Comparison of ENCODE assay signal across 12 cellular contexts in the genomic region with DNA sequence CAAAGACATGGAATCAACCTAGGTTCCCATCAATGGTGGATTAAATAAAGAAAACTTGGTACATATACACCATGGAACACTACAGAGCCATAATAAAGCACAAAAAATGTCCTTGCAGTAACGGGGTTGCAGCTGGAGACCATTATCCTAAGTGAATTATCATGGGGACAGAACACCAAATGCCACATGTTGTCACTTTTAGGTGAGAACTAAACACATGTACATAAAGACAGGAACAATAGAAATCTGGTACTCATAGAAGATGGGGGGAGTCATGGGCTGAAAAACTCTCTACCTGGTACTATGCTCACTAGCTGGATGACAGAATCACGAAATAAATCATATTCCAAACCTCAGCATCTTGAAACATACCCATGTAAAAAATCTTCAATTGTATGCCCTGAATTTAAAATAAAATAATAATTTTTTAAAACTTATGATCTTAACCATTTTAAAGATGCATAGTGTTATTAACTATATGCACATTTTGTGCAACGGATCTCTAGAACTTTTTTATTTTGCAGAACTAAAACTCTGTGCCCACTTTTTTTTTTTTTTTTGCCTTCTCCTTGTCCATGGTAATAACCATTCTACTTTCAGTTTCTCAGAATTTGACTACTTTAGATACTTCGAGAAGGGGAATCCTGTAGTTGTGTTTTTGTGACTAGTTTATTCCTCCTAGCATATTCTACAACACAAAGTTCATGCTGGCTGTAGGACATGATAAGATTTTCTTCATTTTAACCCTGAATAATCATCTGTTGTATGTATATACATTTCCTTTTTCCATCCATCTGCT.
DNase-seq lines count a peak whose midpoint lies in the region; ATAC-seq, FAIRE-seq and TF ChIP-seq lines count a peak whose summit lies in the region.
"Had no signal": no experiment of that assay in that cellular context is flagged by ENCODE, and none has a peak within 500 bp of the region (broad histone marks: within the 10 kb centered on the region; RNA-seq: fewer than 3 reads in every experiment).

No MANE protein-coding gene starts in this region.

- no peaks in the 10 kb centered on the region for H3K27me3 Mint-ChIP-seq in T-helper 17 cell
- no peaks in the 10 kb centered on the region for H3K27me3 Mint-ChIP-seq in CD14-positive monocyte (ENCODE audit: low read depth in 3 of 3)
- no peaks in the 10 kb centered on the region for H3K27me3 Mint-ChIP-seq in glutamatergic neuron (ENCODE audit: unreplicated experiment)

- intact Hi-C loops in CD14-positive monocyte (cut with micrococcal nuclease), result no loop called here

- H3K9me3 ChIP-seq in T-helper 17 cell (ENCODE audit: control insufficient read depth, low read length, poor library complexity, severe bottlenecking), result no peaks in the 10 kb centered on the region
- H3K9me3 ChIP-seq: stomach had no signal

- H3K36me3 Mint-ChIP-seq in T-helper 17 cell (ENCODE audit: low read depth) (no peaks in the 10 kb centered on the region), CD14-positive monocyte (no peaks in the 10 kb centered on the region), glutamatergic neuron (ENCODE audit: unreplicated experiment) (no peaks in the 10 kb centered on the region)

- H3K9me3 Mint-ChIP-seq in CD14-positive monocyte (peaks cover 0 to 2% (median 0%) of the 10 kb centered on the region in 7 donors), glutamatergic neuron (ENCODE audit: unreplicated experiment) (peaks cover 2% of the 10 kb centered on the region)

- ATAC-seq in GM18511 (IDR thresholded peaks at IDR 0.05; ENCODE audit: unreplicated experiment) (peak; percentile 62), GM19463 (IDR thresholded peaks at IDR 0.05; ENCODE audit: unreplicated experiment) (peak; percentile 76), HG03060 (IDR thresholded peaks at IDR 0.05; ENCODE audit: low read depth, unreplicated experiment) (peak; percentile 34), T-helper 17 cell (no peak)

- no peak for FAIRE-seq in RCC 7860 (lab: Jason Lieb, UNC)
- FAIRE-seq: H1 had no signal

- H3K4me3 Mint-ChIP-seq in T-helper 17 cell (peak overlapping the region; percentile 64), CD14-positive monocyte (no peak overlapping the region), glutamatergic neuron (ENCODE audit: unreplicated experiment) (no peak overlapping the region)

- TF ChIP-seq CTCF in CD14-positive monocyte (IDR thresholded peaks at IDR 0.05), result no peak
- no peak for TF ChIP-seq CTCF in glutamatergic neuron (IDR thresholded peaks at IDR 0.05; ENCODE audit: partially characterized antibody, unreplicated experiment)

- H3K27ac Mint-ChIP-seq in T-helper 17 cell (peak overlapping the region; percentile 83), CD14-positive monocyte (no peak overlapping the region), glutamatergic neuron (ENCODE audit: unreplicated experiment) (no peak overlapping the region)

- no peak for DNase-seq in T-helper 17 cell
- no peak for DNase-seq in CD14-positive monocyte (ENCODE audit: low spot score)
- DNase-seq in glutamatergic neuron, result no peak
- no peak for DNase-seq in HuH-7.5 (ENCODE audit: low spot score)
- no peak for DNase-seq in RCC 7860 (ENCODE audit: low spot score)
- DNase-seq: activated CD4-positive, alpha-beta T cell treated with anti-CD3 and anti-CD28 coated beads, Interleukin-2, amount 50 U/mL, for 48 hours; Right ventricle myocardium superior; stomach had no signal

- H3K4me1 Mint-ChIP-seq in T-helper 17 cell, result peaks cover 16% of the 10 kb centered on the region
- H3K4me1 Mint-ChIP-seq in CD14-positive monocyte, result no peaks in the 10 kb centered on the region
- H3K4me1 Mint-ChIP-seq in glutamatergic neuron (ENCODE audit: low read depth, unreplicated experiment), result peaks cover 7% of the 10 kb centered on the region
